ENCODE assay signal across 10 cellular contexts in genomic region chr7:123070702-123071286, GRCh38.
A peak's percentile ranks its signal among the peaks of the same experiment; 100 is the strongest.
DNase-seq lines count a peak whose midpoint lies in the region; ATAC-seq, FAIRE-seq and TF ChIP-seq lines count a peak whose summit lies in the region.
"Had no signal": no experiment of that assay in that cellular context is flagged by ENCODE, and none has a peak within 500 bp of the region (broad histone marks: within the 10 kb centered on the region; RNA-seq: fewer than 3 reads in every experiment).

No MANE protein-coding gene starts in this region.

- H3K27ac ChIP-seq in breast epithelium = no peak overlapping the region
- no peak overlapping the region for H3K27ac ChIP-seq in K562 (ENCODE audit: extremely low read depth, low read depth, low read length)
- H3K27ac ChIP-seq: lower lobe of right lung had no signal

- H4K20me1 ChIP-seq in K562 (replicated peaks; ENCODE audit: control insufficient read depth, insufficient read depth, low read length) = no peaks in the 10 kb centered on the region

- peak; percentile 35 to 48; a peak in 3 of 4 replicates for TF ChIP-seq RAD21 in K562 (CRISPR knock-in tag; conservative IDR thresholded peaks at IDR 0.05 in 1 of 2, IDR thresholded peaks at IDR 0.05 in 1 of 2)

- H3K9ac ChIP-seq in K562 (ENCODE audit: insufficient read depth in 1 of 2, low read depth in 2 of 2, low read length in 2 of 2) = no peak overlapping the region

- TF ChIP-seq EP300 in K562 (IDR thresholded peaks at IDR 0.05; ENCODE audit: low read length) = no peak

- intact Hi-C loops in breast epithelium (cut with DNase I; ENCODE audit: low total_unique reads) = no loop called here
- intact Hi-C loops in K562 (cut with micrococcal nuclease) = no loop called here

- H3K4me2 ChIP-seq in K562 (ENCODE audit: insufficient read depth, low read length) = no peak overlapping the region

- CTCF ChIA-PET in K562 (lab: Yijun Ruan, JAX; ENCODE audit: low intra/inter-chr PET ratio) = no interaction called here

- H2AFZ ChIP-seq in K562 (ENCODE audit: low read depth, low read length) = no peak overlapping the region

- H3K36me3 ChIP-seq in breast epithelium = no peaks in the 10 kb centered on the region
- H3K36me3 ChIP-seq in K562 (ENCODE audit: control insufficient read depth, insufficient read depth, low read length) = no peaks in the 10 kb centered on the region
- H3K36me3 ChIP-seq: lower lobe of right lung had no signal

- H3K27me3 ChIP-seq in breast epithelium = no peaks in the 10 kb centered on the region
- no peaks in the 10 kb centered on the region for H3K27me3 ChIP-seq in K562 (ENCODE audit: control insufficient read depth in 2 of 2, insufficient read depth in 2 of 2, low read length in 2 of 2)

- no peak for FAIRE-seq in K562 (lab: Jason Lieb, UNC)
- no peak for FAIRE-seq in urothelium cell line (lab: Jason Lieb, UNC)

- H3K79me2 ChIP-seq in K562 (ENCODE audit: control insufficient read depth, insufficient read depth, low read length) = no peaks in the 10 kb centered on the region

- H3K9me3 ChIP-seq in breast epithelium = peaks cover 0 to 3% of the 10 kb centered on the region in 2 donors
- 0 out of 2 replicates have a peak, but pooled peaks cover 2% of the 10 kb centered on the region for H3K9me3 ChIP-seq in K562 (replicated peaks; ENCODE audit: control insufficient read depth, insufficient read depth, low read depth, low read length)
- H3K9me3 ChIP-seq: lower lobe of right lung had no signal

- no peak for ATAC-seq in K562
- ATAC-seq: activated naive CD8-positive, alpha-beta T cell treated with anti-CD3 and anti-CD28 coated beads, Interleukin-2, amount 50 U/mL, for 24 hours; lower lobe of right lung had no signal

- peak; percentile 23 to 67 for DNase-seq in T47D (ENCODE audit: low read depth in 1 of 2, low spot score in 1 of 2)
- no peak for DNase-seq in breast epithelium (ENCODE audit: low spot score in 2 of 2)
- peak; percentile 56 for DNase-seq in LHCN-M2 (ENCODE audit: low read depth)
- peak in 1 of 4 experiments; percentile 15 for DNase-seq in K562 (ENCODE audit: extremely low read depth in 1 of 4, low spot score in 3 of 4)
- peak; percentile 16 for DNase-seq in urothelium cell line (ENCODE audit: low spot score)
- DNase-seq in foreskin melanocyte = no peak
- DNase-seq in activated effector memory CD4-positive, alpha-beta T cell treated with anti-CD3 and anti-CD28 coated beads, Interleukin-2, amount 50 U/mL, for 16 hours = no peak
- DNase-seq in NCI-H2107 treated with DMSO at 0.1 percent for 48 hours (lab: John Stamatoyannopoulos, UW; ENCODE audit: unreplicated experiment) = no peak
- DNase-seq: activated naive CD8-positive, alpha-beta T cell treated with anti-CD3 and anti-CD28 coated beads, Interleukin-2, amount 50 U/mL, for 24 hours; lower lobe of right lung had no signal

- no peak for TF ChIP-seq POLR2A in breast epithelium (IDR thresholded peaks at IDR 0.05)
- no peak for TF ChIP-seq POLR2A in K562 (conservative IDR thresholded peaks at IDR 0.05)

- TF ChIP-seq CTCF in breast epithelium (IDR thresholded peaks at IDR 0.05) = no peak
- peak in 2 of 3 experiments; percentile 44 to 47; a peak in 3 of 6 replicates for TF ChIP-seq CTCF in K562 (IDR thresholded peaks at IDR 0.05 in 2 of 3, conservative IDR thresholded peaks at IDR 0.05 in 1 of 3; ENCODE audit: insufficient read depth in 2 of 3, low read depth in 1 of 3, low read length in 3 of 3)

- POLR2A ChIA-PET in K562 (lab: Yijun Ruan, JAX) = no interaction called here

- H3K9me1 ChIP-seq in K562 (ENCODE audit: control insufficient read depth, insufficient read depth, low read length) = no peaks in the 10 kb centered on the region

- in situ Hi-C loops in T47D (cut with HindIII; ENCODE audit: low pct_unique_long_range_greater_than_20kb, low sequenced_read_pairs) = no loop called here
- in situ Hi-C loops in K562 (cut with MboI) = no loop called here

- no peaks in the 10 kb centered on the region for H3K4me1 ChIP-seq in breast epithelium
- H3K4me1 ChIP-seq in K562 (replicated peaks in 1 of 2; ENCODE audit: control insufficient read depth in 2 of 2, insufficient read depth in 2 of 2, low read length in 2 of 2) = no peaks in the 10 kb centered on the region
- H3K4me1 ChIP-seq: lower lobe of right lung had no signal

- 2% methylated on average over 5 of the region's 5 CpGs for WGBS in K562 (ENCODE audit: insufficient coverage, low coverage, missing lambda C conversion rate)

- BruUV-seq in K562 (replicated peaks; lab: Mats Ljungman, UMichigan) = no TSS peak

- H3K4me3 ChIP-seq in breast epithelium (no peak overlapping the region), K562 (no peak overlapping the region)
- H3K4me3 ChIP-seq: lower lobe of right lung had no signal

TF ChIP-seq in K562, 482 proteins besides CTCF, POLR2A, EP300 and RAD21:
- TF ChIP-seq RBM17 (IDR thresholded peaks at IDR 0.05; ENCODE audit: borderline replicate concordance, low read depth, low read length) (no peak), DEAF1 (CRISPR knock-in tag; IDR thresholded peaks at IDR 0.05) (0 out of 2 replicates have a peak, but pooled peaks have one; percentile 33)
TF ChIP-seq in K562: peak in this region for 1.

Comparison
In these comparisons a context has a peak if more than half of its experiments do, and no peak if none do; other contexts are left out.
1. DNase-seq: peak in T47D (2 of 2), LHCN-M2 (single experiment) and urothelium cell line (single experiment); none in breast epithelium (0 of 2), foreskin melanocyte (single experiment), activated effector memory CD4-positive, alpha-beta T cell treated with anti-CD3 and anti-CD28 coated beads, Interleukin-2, amount 50 U/mL, for 16 hours (single experiment) and NCI-H2107 treated with DMSO at 0.1 percent for 48 hours (single experiment).
2. CTCF ChIP-seq: peak in K562 (2 of 3); none in breast epithelium (0 of 3).